12 cellular contexts compared by ENCODE assay signal in genomic region chr9:137722481-137722880, GRCh38.
DNase-seq lines count a peak whose midpoint lies in the region; ATAC-seq and TF ChIP-seq lines count a peak whose summit lies in the region.
"Had no signal": no experiment of that assay in that cellular context is flagged by ENCODE, and none has a peak within 500 bp of the region (broad histone marks: within the 10 kb centered on the region; RNA-seq: fewer than 3 reads in every experiment).

No MANE protein-coding gene starts in this region.

- no peaks in the 10 kb centered on the region for H3K4me1 ChIP-seq in thymus (ENCODE audit: control insufficient read depth, insufficient read depth, low read length)
- no peaks in the 10 kb centered on the region for H3K4me1 ChIP-seq in Caco-2

- 78% methylated on average over 10 of the region's 10 CpGs for WGBS in thymus

- H3K9me3 ChIP-seq in thymus (ENCODE audit: control insufficient read depth) (peaks cover 3% of the 10 kb centered on the region), Caco-2 (no peaks in the 10 kb centered on the region)
- H3K9me3 ChIP-seq: vagina had no signal

- H3K27me3 Mint-ChIP-seq in activated naive CD4-positive, alpha-beta T cell treated with anti-CD3 and anti-CD28 coated beads for 36 hours (ENCODE audit: low read depth), result no peaks in the 10 kb centered on the region
- H3K27me3 Mint-ChIP-seq in activated naive CD8-positive, alpha-beta T cell treated with anti-CD3 and anti-CD28 coated beads, Interleukin-2, amount 10 ng/mL, durations not matched to agents 7 days and 5 days, result no peaks in the 10 kb centered on the region
- H3K27me3 Mint-ChIP-seq in mesothelial cell of epicardium (ENCODE audit: low read depth), result no peaks in the 10 kb centered on the region
- no peaks in the 10 kb centered on the region for H3K27me3 Mint-ChIP-seq in Caco-2 (ENCODE audit: insufficient read depth, unreplicated experiment)

- POLR2A ChIA-PET in activated naive CD8-positive, alpha-beta T cell treated with anti-CD3 and anti-CD28 coated beads, Interleukin-2, amount 10 ng/mL, durations not matched to agents 7 days and 5 days (lab: Charles Lee), result no interaction called here
- POLR2A ChIA-PET in Caco-2 (lab: Charles Lee), result no interaction called here

- TF ChIP-seq CTCF in mesothelial cell of epicardium (IDR thresholded peaks at IDR 0.05; ENCODE audit: unreplicated experiment) (no peak), Caco-2 (IDR thresholded peaks at IDR 0.05; ENCODE audit: insufficient read depth in 1 of 2, low read depth in 1 of 2, low read length in 1 of 2, severe bottlenecking in 1 of 2, unreplicated experiment in 1 of 2) (no peak)

- peaks cover 66% of the 10 kb centered on the region for H3K36me3 Mint-ChIP-seq in activated naive CD4-positive, alpha-beta T cell treated with anti-CD3 and anti-CD28 coated beads for 36 hours (ENCODE audit: low read depth)
- H3K36me3 Mint-ChIP-seq in activated naive CD8-positive, alpha-beta T cell treated with anti-CD3 and anti-CD28 coated beads, Interleukin-2, amount 10 ng/mL, durations not matched to agents 7 days and 5 days, result peaks cover 86% of the 10 kb centered on the region
- H3K36me3 Mint-ChIP-seq in mesothelial cell of epicardium (peaks cover 57% of the 10 kb centered on the region), Caco-2 (ENCODE audit: insufficient read depth, unreplicated experiment) (peaks cover 76% of the 10 kb centered on the region)

- H3K4me3 ChIP-seq in thymus (ENCODE audit: low read length) (no peak overlapping the region), Caco-2 (ENCODE audit: low read depth, low read length) (no peak overlapping the region)
- H3K4me3 ChIP-seq: vagina had no signal

- H3K4me1 Mint-ChIP-seq in activated naive CD4-positive, alpha-beta T cell treated with anti-CD3 and anti-CD28 coated beads for 36 hours (ENCODE audit: low read depth), result peaks cover 47% of the 10 kb centered on the region
- H3K4me1 Mint-ChIP-seq in activated naive CD8-positive, alpha-beta T cell treated with anti-CD3 and anti-CD28 coated beads, Interleukin-2, amount 10 ng/mL, durations not matched to agents 7 days and 5 days, result peaks cover 21% of the 10 kb centered on the region
- H3K4me1 Mint-ChIP-seq in mesothelial cell of epicardium (peaks cover 13% of the 10 kb centered on the region), Caco-2 (ENCODE audit: low read depth, unreplicated experiment) (no peaks in the 10 kb centered on the region)

- H3K27me3 ChIP-seq in thymus (ENCODE audit: control insufficient read depth, insufficient read depth) (no peaks in the 10 kb centered on the region), Caco-2 (replicated peaks; ENCODE audit: control insufficient read depth, insufficient read depth, low read length) (no peaks in the 10 kb centered on the region)
- H3K27me3 ChIP-seq: vagina had no signal

- no TSS peak for BruUV-seq in Caco-2 (replicated peaks; lab: Mats Ljungman, UMichigan)

- peak overlapping the region; percentile 86 for H3K27ac Mint-ChIP-seq in activated naive CD4-positive, alpha-beta T cell treated with anti-CD3 and anti-CD28 coated beads for 36 hours
- H3K27ac Mint-ChIP-seq in activated naive CD8-positive, alpha-beta T cell treated with anti-CD3 and anti-CD28 coated beads, Interleukin-2, amount 10 ng/mL, durations not matched to agents 7 days and 5 days, result peak overlapping the region; percentile 76
- peak overlapping the region; percentile 67 for H3K27ac Mint-ChIP-seq in mesothelial cell of epicardium
- no peak overlapping the region for H3K27ac Mint-ChIP-seq in Caco-2 (ENCODE audit: unreplicated experiment)

- peak; percentile 39 for ATAC-seq in activated naive CD8-positive, alpha-beta T cell treated with anti-CD3 and anti-CD28 coated beads, Interleukin-2, amount 10 ng/mL, durations not matched to agents 7 days and 5 days (ENCODE audit: low read depth)
- ATAC-seq: left cardiac atrium had no signal

- peak overlapping the region; percentile 52 for H3K4me3 Mint-ChIP-seq in activated naive CD4-positive, alpha-beta T cell treated with anti-CD3 and anti-CD28 coated beads for 36 hours
- peak overlapping the region; percentile 49 for H3K4me3 Mint-ChIP-seq in activated naive CD8-positive, alpha-beta T cell treated with anti-CD3 and anti-CD28 coated beads, Interleukin-2, amount 10 ng/mL, durations not matched to agents 7 days and 5 days
- H3K4me3 Mint-ChIP-seq in mesothelial cell of epicardium, result no peak overlapping the region
- H3K4me3 Mint-ChIP-seq in Caco-2 (ENCODE audit: unreplicated experiment), result no peak overlapping the region

- peaks cover 16% of the 10 kb centered on the region for H3K9me3 Mint-ChIP-seq in activated naive CD4-positive, alpha-beta T cell treated with anti-CD3 and anti-CD28 coated beads for 36 hours
- H3K9me3 Mint-ChIP-seq in activated naive CD8-positive, alpha-beta T cell treated with anti-CD3 and anti-CD28 coated beads, Interleukin-2, amount 10 ng/mL, durations not matched to agents 7 days and 5 days, result peaks cover 35% of the 10 kb centered on the region
- H3K9me3 Mint-ChIP-seq in mesothelial cell of epicardium (peaks cover 19% of the 10 kb centered on the region), Caco-2 (ENCODE audit: unreplicated experiment) (peaks cover 18% of the 10 kb centered on the region)

- CTCF ChIA-PET in activated naive CD4-positive, alpha-beta T cell treated with anti-CD3 and anti-CD28 coated beads for 36 hours (lab: Charles Lee), result no interaction called here
- CTCF ChIA-PET in Caco-2 (lab: Charles Lee), result no interaction called here

- DNase-seq in activated naive CD4-positive, alpha-beta T cell treated with anti-CD3 and anti-CD28 coated beads for 36 hours, result no peak
- DNase-seq in activated naive CD4-positive, alpha-beta T cell treated with Interleukin-2 at 50 U/mL for 16 hours, result no peak
- DNase-seq in activated naive CD8-positive, alpha-beta T cell treated with anti-CD3 and anti-CD28 coated beads, Interleukin-2, amount 10 ng/mL, durations not matched to agents 7 days and 5 days, result no peak
- DNase-seq in mesothelial cell of epicardium (ENCODE audit: low spot score in 2 of 2, unreplicated experiment in 2 of 2), result no peak
- no peak for DNase-seq in medulla oblongata (ENCODE audit: extremely low spot score)
- DNase-seq in kidney tubule cell (ENCODE audit: low spot score), result no peak
- DNase-seq in Caco-2, result no peak
- DNase-seq: DMS53, left cardiac atrium, NCI-H748 treated with DMSO at 0.1 percent for 48 hours had no signal

- H3K36me3 ChIP-seq in thymus (ENCODE audit: control insufficient read depth, insufficient read depth), result peaks cover 64% of the 10 kb centered on the region
- peaks cover 2% of the 10 kb centered on the region; the same call in 1 of the 2 replicates for H3K36me3 ChIP-seq in Caco-2 (ENCODE audit: control insufficient read depth, insufficient read depth, low read length)

- peak overlapping the region; percentile 31 for H3K27ac ChIP-seq in thymus (ENCODE audit: low read depth)
- H3K27ac ChIP-seq: vagina had no signal

- intact Hi-C loops in activated naive CD4-positive, alpha-beta T cell treated with anti-CD3 and anti-CD28 coated beads for 36 hours (cut with micrococcal nuclease), result loop anchor here (1.0 to 2.0 kb wide), 2 partner anchors 39 to 300 kb away; no protein-coding TSS in a partner anchor
- intact Hi-C loops in Caco-2 (cut with micrococcal nuclease; ENCODE audit: unreplicated experiment), result no loop called here

Comparison
In these comparisons a context has a peak if more than half of its experiments do, and no peak if none do; other contexts are left out.
1. H3K4me3 Mint-ChIP-seq: peak in activated naive CD4-positive, alpha-beta T cell treated with anti-CD3 and anti-CD28 coated beads for 36 hours (single experiment) and activated naive CD8-positive, alpha-beta T cell treated with anti-CD3 and anti-CD28 coated beads, Interleukin-2, amount 10 ng/mL, durations not matched to agents 7 days and 5 days (single experiment); none in mesothelial cell of epicardium (single experiment) and Caco-2 (single experiment).